In genomic region chr5:159337291-159337974, GRCh38 we compare ENCODE assay signal across 10 cellular contexts. TPM values are rescaled to one million over a fixed set of nuclear protein-coding genes. Genes with fewer than 3 reads are reported as not detected.
DNase-seq lines count a peak whose midpoint lies in the region; ATAC-seq and TF ChIP-seq lines count a peak whose summit lies in the region.
"Had no signal": no experiment of that assay in that cellular context is flagged by ENCODE, and none has a peak within 500 bp of the region (broad histone marks: within the 10 kb centered on the region; RNA-seq: fewer than 3 reads in every experiment).

No MANE protein-coding gene starts in this region.

- H3K27ac ChIP-seq in fibroblast of lung (ENCODE audit: insufficient read depth, low read length), result no peak overlapping the region

- no peak overlapping the region for H3K9ac ChIP-seq in fibroblast of lung (ENCODE audit: insufficient read depth, low read length)

- H3K9me3 ChIP-seq in fibroblast of lung (ENCODE audit: control insufficient read depth, insufficient read depth, low read depth, low read length), result no peaks in the 10 kb centered on the region

- no peaks in the 10 kb centered on the region for H3K27me3 ChIP-seq in fibroblast of lung (ENCODE audit: control insufficient read depth, insufficient read depth, low read length)

- DNase-seq in AG08396 (ENCODE audit: low spot score) (peak; percentile 34), LHCN-M2 (ENCODE audit: low read depth) (peak; percentile 62), fibroblast of lung (ENCODE audit: low read depth in 2 of 2) (peak; percentile 47 to 91), globus pallidus (ENCODE audit: low spot score) (no peak), NCI-H1417 treated with DMSO at 0.1 percent for 48 hours (lab: John Stamatoyannopoulos, UW) (no peak)
- DNase-seq in activated CD4-positive, alpha-beta T cell treated with anti-CD3 and anti-CD28 coated beads, Interleukin-2, amount 50 U/mL, for 1 hour, result peak; percentile 36
- DNase-seq: caudate nucleus had no signal

- TF ChIP-seq CTCF in fibroblast of lung (conservative IDR thresholded peaks at IDR 0.05 in 1 of 2, IDR thresholded peaks at IDR 0.05 in 1 of 2; ENCODE audit: low read depth in 1 of 2, low read length in 2 of 2), result no peak

- peak overlapping the region; percentile 43 for H2AFZ ChIP-seq in fibroblast of lung (ENCODE audit: low read length)

- H3K4me3 ChIP-seq in fibroblast of lung (replicated peaks in 1 of 4; ENCODE audit: control extremely low read depth in 1 of 4, insufficient read depth in 1 of 4, low read depth in 3 of 4, low read length in 4 of 4), result no peak overlapping the region

- H4K20me1 ChIP-seq in fibroblast of lung (ENCODE audit: control insufficient read depth, extremely low read depth, insufficient read depth, low read length), result no peaks in the 10 kb centered on the region

- H3K36me3 ChIP-seq in fibroblast of lung (ENCODE audit: control insufficient read depth, insufficient read depth, low read length), result no peaks in the 10 kb centered on the region

- no peaks in the 10 kb centered on the region for H3K79me2 ChIP-seq in fibroblast of lung (ENCODE audit: control insufficient read depth, insufficient read depth, low read length)

- ATAC-seq in GM19351 (IDR thresholded peaks at IDR 0.05; ENCODE audit: unreplicated experiment), result no peak
- ATAC-seq in HG03565 (IDR thresholded peaks at IDR 0.05; ENCODE audit: unreplicated experiment), result no peak

- H3K4me2 ChIP-seq in fibroblast of lung (ENCODE audit: extremely low read depth, insufficient read depth, low read length), result no peak overlapping the region

- peaks cover 10% of the 10 kb centered on the region for H3K4me1 ChIP-seq in fibroblast of lung (ENCODE audit: control insufficient read depth, extremely low read depth, insufficient read depth, low read length)

RNA-seq across cellular contexts. Expression of gene IL12B, which starts 7.1 kb away (rescaled TPM):
- not detected in 2 replicates for total RNA-seq in LHCN-M2 (2014; rRNA removed)
- not detected for polyA plus RNA-seq in LHCN-M2 (2012)
- total RNA-seq in fibroblast of lung, result not detected in 2 replicates
- polyA plus RNA-seq in fibroblast of lung, result not detected in 2 replicates
- not detected in 2 replicates for polyA plus RNA-seq in fibroblast of lung (2012)
- not detected in 2 replicates for polyA minus RNA-seq in fibroblast of lung (ENCODE audit: low replicate concordance)
- total RNA-seq: skeletal muscle tissue had no signal

Comparison
In these comparisons a context has a peak if more than half of its experiments do, and no peak if none do; other contexts are left out.
1. DNase-seq: peak in AG08396 (single experiment), LHCN-M2 (single experiment), activated CD4-positive, alpha-beta T cell treated with anti-CD3 and anti-CD28 coated beads, Interleukin-2, amount 50 U/mL, for 1 hour (single experiment) and fibroblast of lung (2 of 2); none in globus pallidus (single experiment) and NCI-H1417 treated with DMSO at 0.1 percent for 48 hours (single experiment).